ENCODE assay signal across 1 cellular context in genomic region chr11:3003396-3004231, GRCh38.
TF ChIP-seq lines count a peak whose summit lies in the region.

No MANE protein-coding gene starts in this region.

TF ChIP-seq in HCT116, 20 proteins besides CTCF, POLR2A, EP300 and RAD21 (continued from another document):
- TF ChIP-seq REST (IDR thresholded peaks at IDR 0.05; ENCODE audit: low read depth) (no peak), SP1 (IDR thresholded peaks at IDR 0.05; ENCODE audit: low read depth) (no peak), ZFX (IDR thresholded peaks at IDR 0.05) (no peak), TCF7L2 (IDR thresholded peaks at IDR 0.05; ENCODE audit: borderline replicate concordance, extremely low read depth, insufficient read depth, insufficient read length) (no peak)
TF ChIP-seq in HCT116: peak in this region for 0.
